ENCODE assay signal across 21 cellular contexts in the genomic region with DNA sequence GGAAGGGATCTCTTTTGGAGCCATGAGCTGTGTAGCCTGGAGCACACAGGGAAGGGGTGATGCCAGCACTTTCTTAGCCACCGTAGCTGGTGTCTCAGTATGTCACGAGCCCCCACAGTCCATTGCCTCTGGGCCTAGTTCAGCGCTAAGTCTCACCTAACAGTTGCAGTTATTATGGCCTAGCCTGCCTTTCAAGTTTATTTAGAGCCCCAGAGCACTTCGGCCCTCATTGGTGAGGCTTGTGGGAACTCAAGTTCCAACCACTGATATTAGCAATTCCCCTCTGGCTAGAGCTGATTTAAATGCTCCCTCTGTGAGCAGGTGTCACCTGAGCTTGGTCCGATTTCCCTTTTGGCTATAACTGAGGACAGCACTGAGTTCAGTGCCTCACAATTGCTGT.
"Had no signal": no experiment of that assay in that cellular context is flagged by ENCODE, and none has a peak within 500 bp of the region (broad histone marks: within the 10 kb centered on the region; RNA-seq: fewer than 3 reads in every experiment).

No MANE protein-coding gene starts in this region.

- ATAC-seq: effector memory CD8-positive, alpha-beta T cell; esophagus mucosa; foreskin keratinocyte; gastrocnemius medialis; gastroesophageal sphincter; heart left ventricle; heart right ventricle had no signal

- DNase-seq: colonic mucosa; cortex of kidney; dermis blood vessel endothelial cell; dorsolateral prefrontal cortex; effector CD4-positive, alpha-beta T cell; effector CD8-positive, alpha-beta T cell; effector memory CD4-positive, alpha-beta T cell; effector memory CD8-positive, alpha-beta T cell; endodermal cell; erythroblast; esophagus squamous epithelium; foreskin fibroblast; foreskin keratinocyte; foreskin melanocyte; gastrocnemius medialis; glutamatergic neuron; head of caudate nucleus; heart left ventricle; heart right ventricle had no signal
